ENCODE assay signal across 8 cellular contexts in genomic region chr4:10033191-10033881, GRCh38. TPM values are rescaled to one million over a fixed set of nuclear protein-coding genes. Genes with fewer than 3 reads are reported as not detected.
A peak's percentile ranks its signal among the peaks of the same experiment; 100 is the strongest.
DNase-seq lines count a peak whose midpoint lies in the region; ATAC-seq and TF ChIP-seq lines count a peak whose summit lies in the region.

No MANE protein-coding gene starts in this region.

- H3K27me3 Mint-ChIP-seq in T-helper 2 cell treated with Interferon-gamma antibody and Interleukin-4, amounts not matched to agents 5 μg/mL and 100 μg/mL, for 36 hours (ENCODE audit: low read depth), result peaks cover 11% of the 10 kb centered on the region

- H3K9ac ChIP-seq in PC-3 (ENCODE audit: low read length), result no peak overlapping the region

- H3K9me3 ChIP-seq in PC-3 (ENCODE audit: low read length), result no peaks in the 10 kb centered on the region
- H3K9me3 ChIP-seq in sigmoid colon, result no peaks in the 10 kb centered on the region

- TF ChIP-seq CTCF in PC-3 (conservative IDR thresholded peaks at IDR 0.05; ENCODE audit: low read depth, low read length) (no peak), fibroblast of villous mesenchyme (IDR thresholded peaks at IDR 0.05; ENCODE audit: insufficient read depth, low read depth, low read length) (no peak), sigmoid colon (IDR thresholded peaks at IDR 0.05) (no peak)

- H3K36me3 ChIP-seq in PC-3 (ENCODE audit: low read depth, low read length) (no peaks in the 10 kb centered on the region), sigmoid colon (no peaks in the 10 kb centered on the region)

- H2AFZ ChIP-seq in PC-3 (ENCODE audit: low read length), result peak overlapping the region; percentile 41; the same call in 1 of the 2 replicates

- H3K4me3 Mint-ChIP-seq in T-helper 2 cell treated with Interferon-gamma antibody and Interleukin-4, amounts not matched to agents 5 μg/mL and 100 μg/mL, for 36 hours, result no peak overlapping the region

- no peaks in the 10 kb centered on the region for H3K36me3 Mint-ChIP-seq in T-helper 2 cell treated with Interferon-gamma antibody and Interleukin-4, amounts not matched to agents 5 μg/mL and 100 μg/mL, for 36 hours (ENCODE audit: low read depth)

- H3K27ac ChIP-seq in PC-3 (ENCODE audit: low read length) (peak overlapping the region; percentile 58), sigmoid colon (peak overlapping the region; percentile 48 to 64 (median 62))

- CTCF ChIA-PET in PC-3 (lab: Charles Lee) (no interaction called here), HEK293T (lab: Yijun Ruan, JAX) (no interaction called here)

- TF ChIP-seq EP300 in sigmoid colon (IDR thresholded peaks at IDR 0.05), result peak in 1 of 4 donors; percentile 31

- no TSS peak for BruUV-seq in PC-3 (replicated peaks; lab: Mats Ljungman, UMichigan)

- H3K4me3 ChIP-seq in PC-3 (ENCODE audit: low read length) (peak overlapping the region; percentile 22; the same call in 1 of the 2 replicates), fibroblast of villous mesenchyme (ENCODE audit: low read depth, low read length) (no peak overlapping the region), sigmoid colon (no peak overlapping the region)

- no peaks in the 10 kb centered on the region for H3K9me3 Mint-ChIP-seq in T-helper 2 cell treated with Interferon-gamma antibody and Interleukin-4, amounts not matched to agents 5 μg/mL and 100 μg/mL, for 36 hours

- H3K4me1 Mint-ChIP-seq in T-helper 2 cell treated with Interferon-gamma antibody and Interleukin-4, amounts not matched to agents 5 μg/mL and 100 μg/mL, for 36 hours (ENCODE audit: low read depth), result peaks cover 14% of the 10 kb centered on the region

- H3K4me2 ChIP-seq in PC-3 (ENCODE audit: low read length), result peak overlapping the region; percentile 69

- H3K27me3 ChIP-seq in PC-3 (ENCODE audit: low read length) (no peaks in the 10 kb centered on the region), sigmoid colon (no peaks in the 10 kb centered on the region)

- POLR2A ChIA-PET in PC-3 (lab: Charles Lee; ENCODE audit: unreplicated experiment), result no interaction called here
- POLR2A ChIA-PET in HEK293T (lab: Yijun Ruan, JAX), result no interaction called here

- no peak overlapping the region for H3K27ac Mint-ChIP-seq in T-helper 2 cell treated with Interferon-gamma antibody and Interleukin-4, amounts not matched to agents 5 μg/mL and 100 μg/mL, for 36 hours

- ATAC-seq in GM19023 (IDR thresholded peaks at IDR 0.05; ENCODE audit: unreplicated experiment) (peak; percentile 66), PC-3 (no peak), GM19395 (IDR thresholded peaks at IDR 0.05; ENCODE audit: unreplicated experiment) (no peak)

- peak; percentile 8 for DNase-seq in PC-3
- DNase-seq in fibroblast of villous mesenchyme (ENCODE audit: low read depth), result peak; percentile 19
- DNase-seq in sigmoid colon, result peak; percentile 82
- DNase-seq in HEK293T (ENCODE audit: extremely low spot score), result no peak
- DNase-seq in NCI-H2227 (lab: John Stamatoyannopoulos, UW; ENCODE audit: unreplicated experiment), result no peak
- DNase-seq in T-helper 2 cell treated with Interferon-gamma antibody and Interleukin-4, amounts not matched to agents 5 μg/mL and 100 μg/mL, for 36 hours (ENCODE audit: low spot score), result no peak

- no peaks in the 10 kb centered on the region for H3K79me2 ChIP-seq in PC-3 (ENCODE audit: low read length)

- no peaks in the 10 kb centered on the region for H3F3A ChIP-seq in PC-3 (ENCODE audit: low read length, unreplicated experiment)

- TF ChIP-seq POLR2A in sigmoid colon (IDR thresholded peaks at IDR 0.05), result no peak

- no peaks in the 10 kb centered on the region for H4K20me1 ChIP-seq in PC-3 (ENCODE audit: low read length)

- intact Hi-C loops in PC-3 (cut with micrococcal nuclease) (no loop called here), sigmoid colon (cut with DNase I) (no loop called here)

- no peaks in the 10 kb centered on the region for H3K9me2 ChIP-seq in PC-3 (replicated peaks; ENCODE audit: low read length)

- WGBS in sigmoid colon, 2 donors, result 53 to 67% methylated on average over 18 of the region's 18 CpGs

- H3K4me1 ChIP-seq in PC-3 (ENCODE audit: insufficient read depth, low read length), result peaks cover 14% of the 10 kb centered on the region
- peaks cover 0 to 27% (median 24%) of the 10 kb centered on the region in 4 donors for H3K4me1 ChIP-seq in sigmoid colon

TF ChIP-seq in HEK293T, 16 proteins besides CTCF, POLR2A, EP300 and RAD21:
- no peak for TF ChIP-seq ARNT (IDR thresholded peaks at IDR 0.05)
- no peak for TF ChIP-seq BHLHE40 (IDR thresholded peaks at IDR 0.05; ENCODE audit: borderline replicate concordance)
- TF ChIP-seq ELF4 (IDR thresholded peaks at IDR 0.05), result no peak
- no peak for TF ChIP-seq LEF1 (IDR thresholded peaks at IDR 0.05; ENCODE audit: borderline replicate concordance)
- no peak for TF ChIP-seq SP1 (IDR thresholded peaks at IDR 0.05)
- TF ChIP-seq HDGF (IDR thresholded peaks at IDR 0.05; ENCODE audit: borderline replicate concordance), result no peak
- no peak for TF ChIP-seq PKNOX1 (IDR thresholded peaks at IDR 0.05)
- TF ChIP-seq CTBP1 (IDR thresholded peaks at IDR 0.05; ENCODE audit: borderline replicate concordance), result no peak
- TF ChIP-seq SUZ12 (IDR thresholded peaks at IDR 0.05), result no peak
- no peak for TF ChIP-seq NFRKB (IDR thresholded peaks at IDR 0.05)
TF ChIP-seq in HEK293T: peak in this region for 0.

RNA-seq across cellular contexts. Expression of gene SLC2A9, which starts 12.0 kb away (rescaled TPM):
- total RNA-seq in PC-3 (2014; rRNA removed), result 0.11 TPM in 1 of 2 replicates, not detected in the other
- 0.43 and 0.97 TPM in 2 replicates for total RNA-seq in fibroblast of villous mesenchyme
- total RNA-seq in sigmoid colon, result 1 to 10 TPM; 3.9 to 6.7 (median 5.8) TPM
- polyA plus RNA-seq in sigmoid colon, result 1 to 10 TPM in 1 of 3 donors, under 1 TPM in 1, not detected in 1; 0.92 to 4.8 TPM

Comparison
In these comparisons a context has a peak if more than half of its experiments do, and no peak if none do; other contexts are left out.
1. DNase-seq: peak in PC-3 (single experiment), fibroblast of villous mesenchyme (single experiment) and sigmoid colon (single experiment); none in HEK293T (single experiment), NCI-H2227 (single experiment) and T-helper 2 cell treated with Interferon-gamma antibody and Interleukin-4, amounts not matched to agents 5 μg/mL and 100 μg/mL, for 36 hours (single experiment).